Comparison of ENCODE assay signal across 28 cellular contexts in genomic region chrX:106615041-106615440, GRCh38. TPM values are rescaled to one million over a fixed set of nuclear protein-coding genes. Genes with fewer than 3 reads are reported as not detected.
DNase-seq lines count a peak whose midpoint lies in the region; ATAC-seq and TF ChIP-seq lines count a peak whose summit lies in the region.
"Had no signal": no experiment of that assay in that cellular context is flagged by ENCODE, and none has a peak within 500 bp of the region (broad histone marks: within the 10 kb centered on the region; RNA-seq: fewer than 3 reads in every experiment).

No MANE protein-coding gene starts in this region.

- TF ChIP-seq EP300 in neural cell (conservative IDR thresholded peaks at IDR 0.05; ENCODE audit: poor library complexity, severe bottlenecking): no peak

- peak overlapping the region; percentile 21; the same call in 1 of the 2 replicates for H3K4me2 ChIP-seq in GM23338
- H3K4me2 ChIP-seq in neural cell (ENCODE audit: low read length): no peak overlapping the region
- H3K4me2 ChIP-seq: BLaER1 had no signal

- 0 out of 2 replicates have a peak, but pooled peaks cover 5% of the 10 kb centered on the region for H3K4me1 ChIP-seq in GM23338 (ENCODE audit: insufficient read depth)
- H3K4me1 ChIP-seq: adrenal gland, BLaER1, upper lobe of left lung had no signal

- H4K20me1 ChIP-seq in GM23338 (replicated peaks; ENCODE audit: insufficient read depth): no peaks in the 10 kb centered on the region
- H4K20me1 ChIP-seq in neural cell (ENCODE audit: insufficient read depth): no peaks in the 10 kb centered on the region

- H3K27me3 Mint-ChIP-seq in GM23338 (ENCODE audit: insufficient read depth, low read depth, poor library complexity): peaks cover 5% of the 10 kb centered on the region
- H3K27me3 Mint-ChIP-seq: activated CD4-positive, alpha-beta T cell treated with anti-CD3 and anti-CD28 coated beads, Interleukin-2, amount 10 ng/mL, durations not matched to agents 7 days and 5 days; naive thymus-derived CD8-positive, alpha-beta T cell had no signal

- H2AFZ ChIP-seq in GM23338 (peak overlapping the region; percentile 35; the same call in 1 of the 2 replicates), neural cell (ENCODE audit: low read depth, low read length) (no peak overlapping the region)
- H2AFZ ChIP-seq: parathyroid adenoma had no signal

- H3K4me3 ChIP-seq in GM23338: no peak overlapping the region
- H3K4me3 ChIP-seq in neural cell (ENCODE audit: low read length): peak overlapping the region; percentile 80
- H3K4me3 ChIP-seq: adrenal gland, BLaER1, spleen, upper lobe of left lung had no signal

- no peaks in the 10 kb centered on the region for H3K36me3 ChIP-seq in GM23338 (ENCODE audit: insufficient read depth)
- H3K36me3 ChIP-seq in neural cell (ENCODE audit: insufficient read depth, low read length): no peaks in the 10 kb centered on the region
- H3K36me3 ChIP-seq: adrenal gland, BLaER1, spleen, upper lobe of left lung had no signal

- TF ChIP-seq CTCF in GM23338 (conservative IDR thresholded peaks at IDR 0.05; ENCODE audit: low read depth in 2 of 2) (no peak), neural cell (IDR thresholded peaks at IDR 0.05; ENCODE audit: poor library complexity, severe bottlenecking) (no peak)

- H3K4me3 Mint-ChIP-seq in GM23338: peak overlapping the region; percentile 37; the same call in 1 of the 3 replicates
- H3K4me3 Mint-ChIP-seq: activated CD4-positive, alpha-beta T cell treated with anti-CD3 and anti-CD28 coated beads, Interleukin-2, amount 10 ng/mL, durations not matched to agents 7 days and 5 days; activated T-cell treated with anti-CD3 and anti-CD28 coated beads, Interleukin-2, amount 50 U/mL, for 4 hours; naive thymus-derived CD8-positive, alpha-beta T cell had no signal

- H3K27ac ChIP-seq in GM23338 (ENCODE audit: low read depth) (no peak overlapping the region), neural cell (ENCODE audit: low read length) (no peak overlapping the region)
- H3K27ac ChIP-seq: adrenal gland, BLaER1, parathyroid adenoma, spleen, upper lobe of left lung, VCaP had no signal

- peak overlapping the region; percentile 77 for H3K27ac Mint-ChIP-seq in GM23338
- H3K27ac Mint-ChIP-seq: activated CD4-positive, alpha-beta T cell treated with anti-CD3 and anti-CD28 coated beads, Interleukin-2, amount 10 ng/mL, durations not matched to agents 7 days and 5 days had no signal

- 0 out of 2 replicates have a peak, but pooled peaks cover 3% of the 10 kb centered on the region for H3K79me2 ChIP-seq in GM23338 (replicated peaks; ENCODE audit: insufficient read depth)
- H3K79me2 ChIP-seq in neural cell (replicated peaks; ENCODE audit: insufficient read depth, low read length): peaks cover 17% of the 10 kb centered on the region
- H3K79me2 ChIP-seq: parathyroid adenoma had no signal

- H3K9ac ChIP-seq in neural cell (ENCODE audit: low read length): no peak overlapping the region
- H3K9ac ChIP-seq: BLaER1, parathyroid adenoma had no signal

- no peak for ATAC-seq in GM23338
- ATAC-seq in HG03521 (IDR thresholded peaks at IDR 0.05; ENCODE audit: unreplicated experiment): no peak
- ATAC-seq: activated T-cell treated with anti-CD3 and anti-CD28 coated beads, Interleukin-2, amount 50 U/mL, for 4 hours; naive thymus-derived CD8-positive, alpha-beta T cell; right cardiac atrium had no signal

- DNase-seq in GM23338 (ENCODE audit: low spot score) (peak; percentile 2), NCI-H2227 treated with DMSO at 0.1 percent for 48 hours (lab: John Stamatoyannopoulos, UW) (peak; percentile 24), astrocyte of the hippocampus (ENCODE audit: low read depth, low spot score) (peak; percentile 18)
- no peak for DNase-seq in stimulated activated CD4-positive, alpha-beta T cell treated with anti-CD3 and anti-CD28 coated beads, Interleukin-1b, Interleukin-23, amount 100 ng/mL, for 48 hours
- DNase-seq in NK-92 treated with Interleukin-12 subunit alpha and Interleukin-12 subunit beta, amount 100 ng/mL, for 24 hours (lab: John Stamatoyannopoulos, UW): no peak
- DNase-seq in effector CD8-positive, alpha-beta T cell (lab: John Stamatoyannopoulos, UW): no peak
- DNase-seq: activated CD4-positive, alpha-beta T cell treated with anti-CD3 and anti-CD28 coated beads, Interleukin-2, amount 10 ng/mL, durations not matched to agents 7 days and 5 days; activated naive CD4-positive, alpha-beta T cell; activated T-cell treated with anti-CD3 and anti-CD28 coated beads, Interleukin-2, amount 50 U/mL, for 4 hours; adrenal gland; GDM1; kidney; midbrain; naive thymus-derived CD8-positive, alpha-beta T cell; NCI-H1092 treated with DMSO at 0.1 percent for 48 hours; NCI-H187 treated with DMSO at 0.1 percent for 48 hours; NCI-H226; NCI-H774; right cardiac atrium; Right ventricle myocardium superior; spleen; stimulated activated CD4-positive, alpha-beta T cell treated with anti-CD3 and anti-CD28 coated beads, Interleukin-2, amount 100 ng/mL, for 48 hours; upper lobe of left lung had no signal

- H3K9me2 ChIP-seq in GM23338 (ENCODE audit: insufficient read depth) (no peaks in the 10 kb centered on the region), neural cell (ENCODE audit: insufficient read depth, low read length) (no peaks in the 10 kb centered on the region)

- H3K36me3 Mint-ChIP-seq in GM23338 (ENCODE audit: low read depth): no peaks in the 10 kb centered on the region
- H3K36me3 Mint-ChIP-seq: naive thymus-derived CD8-positive, alpha-beta T cell had no signal

- TF ChIP-seq RAD21 in neural cell (conservative IDR thresholded peaks at IDR 0.05): no peak

- no peaks in the 10 kb centered on the region for H3K9me3 Mint-ChIP-seq in GM23338
- H3K9me3 Mint-ChIP-seq: activated CD4-positive, alpha-beta T cell treated with anti-CD3 and anti-CD28 coated beads, Interleukin-2, amount 10 ng/mL, durations not matched to agents 7 days and 5 days; activated T-cell treated with anti-CD3 and anti-CD28 coated beads, Interleukin-2, amount 50 U/mL, for 4 hours; naive thymus-derived CD8-positive, alpha-beta T cell had no signal

- H3K9me3 ChIP-seq in neural cell (ENCODE audit: low read length): no peaks in the 10 kb centered on the region
- H3K9me3 ChIP-seq: adrenal gland, BLaER1, spleen, upper lobe of left lung had no signal

- peaks cover 24% of the 10 kb centered on the region for H3K4me1 Mint-ChIP-seq in GM23338

- H3K27me3 ChIP-seq in GM23338 (ENCODE audit: insufficient read depth) (peaks cover 14% of the 10 kb centered on the region), neural cell (ENCODE audit: insufficient read depth, low read depth, low read length) (no peaks in the 10 kb centered on the region)
- H3K27me3 ChIP-seq: upper lobe of left lung had no signal

- H3F3A ChIP-seq in GM23338 (replicated peaks; ENCODE audit: low read depth) (no peaks in the 10 kb centered on the region), neural cell (ENCODE audit: insufficient read depth, low read length, poor library complexity, severe bottlenecking) (no peaks in the 10 kb centered on the region)

TF ChIP-seq in GM23338, 12 proteins besides CTCF, POLR2A, EP300 and RAD21 (continues in another document):
- TF ChIP-seq POLR2AphosphoS5 (IDR thresholded peaks at IDR 0.05; ENCODE audit: low read depth): no peak
- TF ChIP-seq ETS1 (IDR thresholded peaks at IDR 0.05): no peak
- TF ChIP-seq CREB1 (CRISPR knock-in tag; IDR thresholded peaks at IDR 0.05; ENCODE audit: low read depth): no peak

TF ChIP-seq in neural cell, 6 proteins besides CTCF, POLR2A, EP300 and RAD21:
- no peak for TF ChIP-seq REST (IDR thresholded peaks at IDR 0.05; ENCODE audit: borderline replicate concordance)
- no peak for TF ChIP-seq SMC3 (conservative IDR thresholded peaks at IDR 0.05; ENCODE audit: poor library complexity)
- no peak for TF ChIP-seq TAF1 (IDR thresholded peaks at IDR 0.05; ENCODE audit: low read depth)
- TF ChIP-seq MXI1 (conservative IDR thresholded peaks at IDR 0.05; ENCODE audit: poor library complexity, severe bottlenecking): no peak
- no peak for TF ChIP-seq POLR2AphosphoS5 (IDR thresholded peaks at IDR 0.05)
- TF ChIP-seq EZH2 (IDR thresholded peaks at IDR 0.05; ENCODE audit: borderline replicate concordance, insufficient read depth, low read length, poor library complexity, severe bottlenecking): no peak
TF ChIP-seq in neural cell: peak in this region for 0.

RNA-seq across cellular contexts. Expression of gene RADX, which starts 3.3 kb away (rescaled TPM):
- 2.8 and 6.7 TPM in 2 replicates for total RNA-seq in GM23338 (2014; rRNA removed; shearing (Covaris generic))
- polyA plus RNA-seq in GM23338 (2016; fragmentation: Nextera tagmentation; extraction: Ambion mirVana): 1.7 and 1.9 TPM in 2 replicates
- 67.5 and 78.9 TPM in 2 replicates for polyA plus RNA-seq in neural cell
- 68.4 and 82.1 TPM in 2 replicates for polyA minus RNA-seq in neural cell

Comparison
In these comparisons a context has a peak if more than half of its experiments do, and no peak if none do; other contexts are left out.
1. DNase-seq: peak in GM23338 (single experiment), NCI-H2227 treated with DMSO at 0.1 percent for 48 hours (single experiment) and astrocyte of the hippocampus (single experiment); none in stimulated activated CD4-positive, alpha-beta T cell treated with anti-CD3 and anti-CD28 coated beads, Interleukin-1b, Interleukin-23, amount 100 ng/mL, for 48 hours (single experiment), NK-92 treated with Interleukin-12 subunit alpha and Interleukin-12 subunit beta, amount 100 ng/mL, for 24 hours (single experiment) and effector CD8-positive, alpha-beta T cell (single experiment).
2. RNA of gene RADX, which starts 3.3 kb away (polyA plus RNA-seq): 67.5 to 78.9 TPM in neural cell; 1.7 to 1.9 TPM in GM23338; every median in the first group is over 10 times any median in the second.